In the genomic region with DNA sequence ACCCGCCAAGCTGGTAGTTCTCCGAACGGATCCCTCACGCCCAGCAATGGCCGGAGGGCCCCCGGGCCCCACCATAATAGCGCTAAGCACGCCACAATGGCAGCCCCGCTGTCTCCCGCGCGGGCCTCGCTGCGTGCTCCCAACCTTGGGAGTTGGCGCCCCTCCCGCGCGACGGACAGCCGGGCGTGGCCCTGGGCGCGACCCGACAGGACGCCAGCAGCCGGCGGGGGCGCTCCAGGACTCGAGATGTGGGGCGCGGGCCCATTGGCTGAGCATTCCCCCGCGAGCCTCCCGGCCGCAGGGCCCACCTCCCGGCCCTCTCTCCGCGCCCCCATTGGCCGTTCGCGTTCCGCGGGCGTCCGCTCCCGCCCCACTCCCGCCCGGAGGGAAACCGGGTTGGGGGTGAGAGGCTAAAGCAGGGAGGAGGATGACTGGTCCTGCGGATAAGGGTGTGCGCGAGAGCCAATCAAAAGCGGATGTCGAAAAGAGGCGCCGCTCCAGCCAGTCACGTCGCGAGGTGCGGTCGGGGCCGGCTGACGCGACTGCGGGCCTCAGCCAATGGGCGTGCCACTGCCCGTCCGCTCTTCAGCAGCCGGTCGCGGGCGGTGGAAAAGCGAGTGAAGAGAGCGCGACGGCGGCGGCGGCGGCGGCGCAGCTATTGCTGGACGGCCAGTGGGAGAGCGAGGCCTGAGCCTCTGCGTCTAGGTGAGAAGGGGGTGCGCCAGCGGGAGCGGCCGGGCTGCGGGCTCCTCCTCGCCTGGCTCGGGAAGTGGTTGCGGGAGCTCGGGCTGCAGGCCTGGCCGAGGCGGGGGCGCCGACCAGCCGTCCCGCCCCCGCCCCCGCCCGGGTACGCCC, we compare ENCODE assay signal across 1 cellular context.
TF ChIP-seq lines count a peak whose summit lies in the region.

A gene with protein sequence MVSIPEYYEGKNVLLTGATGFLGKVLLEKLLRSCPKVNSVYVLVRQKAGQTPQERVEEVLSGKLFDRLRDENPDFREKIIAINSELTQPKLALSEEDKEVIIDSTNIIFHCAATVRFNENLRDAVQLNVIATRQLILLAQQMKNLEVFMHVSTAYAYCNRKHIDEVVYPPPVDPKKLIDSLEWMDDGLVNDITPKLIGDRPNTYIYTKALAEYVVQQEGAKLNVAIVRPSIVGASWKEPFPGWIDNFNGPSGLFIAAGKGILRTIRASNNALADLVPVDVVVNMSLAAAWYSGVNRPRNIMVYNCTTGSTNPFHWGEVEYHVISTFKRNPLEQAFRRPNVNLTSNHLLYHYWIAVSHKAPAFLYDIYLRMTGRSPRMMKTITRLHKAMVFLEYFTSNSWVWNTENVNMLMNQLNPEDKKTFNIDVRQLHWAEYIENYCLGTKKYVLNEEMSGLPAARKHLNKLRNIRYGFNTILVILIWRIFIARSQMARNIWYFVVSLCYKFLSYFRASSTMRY (plus strand): TSS at position 567 of the 855 bp plus-strand sequence. CDS start 26,098 bp downstream, outside the sequence.

TF ChIP-seq in K562, 482 proteins besides CTCF, POLR2A, EP300 and RAD21 (continued from another document):
- TF ChIP-seq, protein P1, sequence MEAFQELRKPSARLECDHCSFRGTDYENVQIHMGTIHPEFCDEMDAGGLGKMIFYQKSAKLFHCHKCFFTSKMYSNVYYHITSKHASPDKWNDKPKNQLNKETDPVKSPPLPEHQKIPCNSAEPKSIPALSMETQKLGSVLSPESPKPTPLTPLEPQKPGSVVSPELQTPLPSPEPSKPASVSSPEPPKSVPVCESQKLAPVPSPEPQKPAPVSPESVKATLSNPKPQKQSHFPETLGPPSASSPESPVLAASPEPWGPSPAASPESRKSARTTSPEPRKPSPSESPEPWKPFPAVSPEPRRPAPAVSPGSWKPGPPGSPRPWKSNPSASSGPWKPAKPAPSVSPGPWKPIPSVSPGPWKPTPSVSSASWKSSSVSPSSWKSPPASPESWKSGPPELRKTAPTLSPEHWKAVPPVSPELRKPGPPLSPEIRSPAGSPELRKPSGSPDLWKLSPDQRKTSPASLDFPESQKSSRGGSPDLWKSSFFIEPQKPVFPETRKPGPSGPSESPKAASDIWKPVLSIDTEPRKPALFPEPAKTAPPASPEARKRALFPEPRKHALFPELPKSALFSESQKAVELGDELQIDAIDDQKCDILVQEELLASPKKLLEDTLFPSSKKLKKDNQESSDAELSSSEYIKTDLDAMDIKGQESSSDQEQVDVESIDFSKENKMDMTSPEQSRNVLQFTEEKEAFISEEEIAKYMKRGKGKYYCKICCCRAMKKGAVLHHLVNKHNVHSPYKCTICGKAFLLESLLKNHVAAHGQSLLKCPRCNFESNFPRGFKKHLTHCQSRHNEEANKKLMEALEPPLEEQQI (IDR thresholded peaks at IDR 0.05), result peak; percentile 85; the same call in 1 of the 2 replicates
- TF ChIP-seq NFE2L1 (tag; IDR thresholded peaks at IDR 0.05; ENCODE audit: borderline replicate concordance, low read depth) (no peak), RUNX1 (IDR thresholded peaks at IDR 0.05; ENCODE audit: low read depth) (no peak), FOXK2 (conservative IDR thresholded peaks at IDR 0.05 in 1 of 2, IDR thresholded peaks at IDR 0.05 in 1 of 2; ENCODE audit: low read depth in 2 of 2) (no peak), KLF13 (tag; IDR thresholded peaks at IDR 0.05; ENCODE audit: borderline replicate concordance, low read depth) (peak; percentile 69; the same call in 1 of the 2 replicates), CBFA2T3 (IDR thresholded peaks at IDR 0.05) (no peak), ASH1L (IDR thresholded peaks at IDR 0.05; ENCODE audit: borderline replicate concordance, low read depth, partially characterized antibody) (peak; percentile 91), SMAD3 (CRISPR knock-in tag; conservative IDR thresholded peaks at IDR 0.05) (no peak), RBM25 (IDR thresholded peaks at IDR 0.05; ENCODE audit: low read depth, low read length, severe bottlenecking) (peak; percentile 99), LARP7 (IDR thresholded peaks at IDR 0.05) (no peak), ZBTB8A (IDR thresholded peaks at IDR 0.05; ENCODE audit: partially characterized antibody) (no peak), ZNF75A (CRISPR knock-in tag; IDR thresholded peaks at IDR 0.05) (no peak), STAT5B (CRISPR knock-in tag; IDR thresholded peaks at IDR 0.05) (no peak), RAD51 (IDR thresholded peaks at IDR 0.05; ENCODE audit: borderline replicate concordance, low read depth) (no peak), ETV5 (CRISPR knock-in tag; IDR thresholded peaks at IDR 0.05; ENCODE audit: low read depth) (no peak), NRF1 (conservative IDR thresholded peaks at IDR 0.05 in 1 of 2, IDR thresholded peaks at IDR 0.05 in 1 of 2) (peak; percentile 86 to 88), MEIS2 (IDR thresholded peaks at IDR 0.05; ENCODE audit: partially characterized antibody) (no peak), ETV1 (tag; conservative IDR thresholded peaks at IDR 0.05; ENCODE audit: low read depth) (no peak), CREB1 (IDR thresholded peaks at IDR 0.05) (peak; percentile 73), CREB1 (CRISPR knock-in tag; IDR thresholded peaks at IDR 0.05) (peak; percentile 85), ZNF583 (CRISPR knock-in tag; IDR thresholded peaks at IDR 0.05) (peak; percentile 42; the same call in 1 of the 2 replicates), ARNT (IDR thresholded peaks at IDR 0.05) (no peak), NEUROD1 (IDR thresholded peaks at IDR 0.05; ENCODE audit: borderline replicate concordance, low read depth, low read length, partially characterized antibody) (peak; percentile 80), CHD4 (IDR thresholded peaks at IDR 0.05; ENCODE audit: insufficient read depth, insufficient replicate concordance, low read depth, low read length, poor library complexity, severe bottlenecking) (no peak), YBX1 (IDR thresholded peaks at IDR 0.05) (no peak), CBFB (CRISPR knock-in tag; IDR thresholded peaks at IDR 0.05) (no peak), BRCA1 (IDR thresholded peaks at IDR 0.05) (no peak), BRCA1 (CRISPR knock-in tag; IDR thresholded peaks at IDR 0.05) (no peak), KLF1 (tag; IDR thresholded peaks at IDR 0.05) (peak; percentile 95), CBX5 (IDR thresholded peaks at IDR 0.05; ENCODE audit: borderline replicate concordance, low read depth) (no peak), PTBP1 (IDR thresholded peaks at IDR 0.05; ENCODE audit: low read depth, low read length) (no peak), ZNF3 (CRISPR knock-in tag; IDR thresholded peaks at IDR 0.05) (no peak), YY1 (IDR thresholded peaks at IDR 0.05; ENCODE audit: borderline replicate concordance in 1 of 3, control insufficient read depth in 1 of 3, extremely low read depth in 1 of 3, insufficient read depth in 3 of 3, insufficient read length in 1 of 3, insufficient replicate concordance in 2 of 3, low read depth in 1 of 3, low read length in 2 of 3) (peak in 1 of 3 experiments; percentile 52), SETDB1 (IDR thresholded peaks at IDR 0.05; ENCODE audit: low read length) (no peak), DNMT1 (IDR thresholded peaks at IDR 0.05) (no peak), HDAC1 (IDR thresholded peaks at IDR 0.05) (no peak), ZNF785 (CRISPR knock-in tag; IDR thresholded peaks at IDR 0.05) (no peak), SIN3B (IDR thresholded peaks at IDR 0.05; ENCODE audit: low read depth) (peak; percentile 37; the same call in 1 of the 2 replicates), ZNF77 (CRISPR knock-in tag; IDR thresholded peaks at IDR 0.05) (no peak), FOXM1 (IDR thresholded peaks at IDR 0.05; ENCODE audit: low read depth) (no peak), FOXM1 (CRISPR knock-in tag; IDR thresholded peaks at IDR 0.05; ENCODE audit: low read depth) (no peak), NCOA1 (IDR thresholded peaks at IDR 0.05; ENCODE audit: low read depth) (no peak), SIX5 (IDR thresholded peaks at IDR 0.05; ENCODE audit: borderline replicate concordance in 1 of 2, insufficient read depth in 1 of 2, low read depth in 1 of 2, low read length in 2 of 2) (no peak), MCM7 (IDR thresholded peaks at IDR 0.05) (no peak), BMI1 (IDR thresholded peaks at IDR 0.05; ENCODE audit: low read length) (no peak), SRSF1 (IDR thresholded peaks at IDR 0.05; ENCODE audit: low read depth, low read length) (no peak), KDM1A (IDR thresholded peaks at IDR 0.05) (peak in 1 of 2 experiments; percentile 52; a peak in 2 of 4 replicates), ARID1B (IDR thresholded peaks at IDR 0.05) (no peak; the same call in 1 of the 2 replicates)
- TF ChIP-seq, protein P2, sequence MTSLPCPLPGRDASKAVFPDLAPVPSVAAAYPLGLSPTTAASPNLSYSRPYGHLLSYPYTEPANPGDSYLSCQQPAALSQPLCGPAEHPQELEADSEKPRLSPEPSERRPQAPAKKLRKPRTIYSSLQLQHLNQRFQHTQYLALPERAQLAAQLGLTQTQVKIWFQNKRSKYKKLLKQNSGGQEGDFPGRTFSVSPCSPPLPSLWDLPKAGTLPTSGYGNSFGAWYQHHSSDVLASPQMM (CRISPR knock-in tag; IDR thresholded peaks at IDR 0.05), result no peak
- TF ChIP-seq, protein P3, sequence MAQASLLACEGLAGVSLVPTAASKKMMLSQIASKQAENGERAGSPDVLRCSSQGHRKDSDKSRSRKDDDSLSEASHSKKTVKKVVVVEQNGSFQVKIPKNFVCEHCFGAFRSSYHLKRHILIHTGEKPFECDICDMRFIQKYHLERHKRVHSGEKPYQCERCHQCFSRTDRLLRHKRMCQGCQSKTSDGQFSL (CRISPR knock-in tag; IDR thresholded peaks at IDR 0.05), result 0 out of 2 replicates have a peak, but pooled peaks have one; percentile 14
- TF ChIP-seq, protein P3 (tag; IDR thresholded peaks at IDR 0.05), result no peak
- TF ChIP-seq, protein P4, sequence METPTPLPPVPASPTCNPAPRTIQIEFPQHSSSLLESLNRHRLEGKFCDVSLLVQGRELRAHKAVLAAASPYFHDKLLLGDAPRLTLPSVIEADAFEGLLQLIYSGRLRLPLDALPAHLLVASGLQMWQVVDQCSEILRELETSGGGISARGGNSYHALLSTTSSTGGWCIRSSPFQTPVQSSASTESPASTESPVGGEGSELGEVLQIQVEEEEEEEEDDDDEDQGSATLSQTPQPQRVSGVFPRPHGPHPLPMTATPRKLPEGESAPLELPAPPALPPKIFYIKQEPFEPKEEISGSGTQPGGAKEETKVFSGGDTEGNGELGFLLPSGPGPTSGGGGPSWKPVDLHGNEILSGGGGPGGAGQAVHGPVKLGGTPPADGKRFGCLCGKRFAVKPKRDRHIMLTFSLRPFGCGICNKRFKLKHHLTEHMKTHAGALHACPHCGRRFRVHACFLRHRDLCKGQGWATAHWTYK (CRISPR knock-in tag; IDR thresholded peaks at IDR 0.05), result peak; percentile 45; the same call in 1 of the 2 replicates
- TF ChIP-seq, protein P5, sequence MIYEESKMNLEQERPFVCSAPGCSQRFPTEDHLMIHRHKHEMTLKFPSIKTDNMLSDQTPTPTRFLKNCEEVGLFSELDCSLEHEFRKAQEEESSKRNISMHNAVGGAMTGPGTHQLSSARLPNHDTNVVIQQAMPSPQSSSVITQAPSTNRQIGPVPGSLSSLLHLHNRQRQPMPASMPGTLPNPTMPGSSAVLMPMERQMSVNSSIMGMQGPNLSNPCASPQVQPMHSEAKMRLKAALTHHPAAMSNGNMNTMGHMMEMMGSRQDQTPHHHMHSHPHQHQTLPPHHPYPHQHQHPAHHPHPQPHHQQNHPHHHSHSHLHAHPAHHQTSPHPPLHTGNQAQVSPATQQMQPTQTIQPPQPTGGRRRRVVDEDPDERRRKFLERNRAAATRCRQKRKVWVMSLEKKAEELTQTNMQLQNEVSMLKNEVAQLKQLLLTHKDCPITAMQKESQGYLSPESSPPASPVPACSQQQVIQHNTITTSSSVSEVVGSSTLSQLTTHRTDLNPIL (CRISPR knock-in tag; IDR thresholded peaks at IDR 0.05), result no peak
